ENCODE assay signal across 9 cellular contexts in genomic region chr9:131405858-131406566, GRCh38. TPM values are rescaled to one million over a fixed set of nuclear protein-coding genes. Genes with fewer than 3 reads are reported as not detected.
DNase-seq lines count a peak whose midpoint lies in the region; ATAC-seq, FAIRE-seq and TF ChIP-seq lines count a peak whose summit lies in the region.
"Had no signal": no experiment of that assay in that cellular context is flagged by ENCODE, and none has a peak within 500 bp of the region (broad histone marks: within the 10 kb centered on the region; RNA-seq: fewer than 3 reads in every experiment).

No MANE protein-coding gene starts in this region.

- peak overlapping the region; percentile 95 to 98 for H3K27ac Mint-ChIP-seq in natural killer cell treated with Interleukin-12 subunit alpha and Interleukin-12 subunit beta and Interleukin-15 and Interleukin-18, amount 100 ng/mL, for 72 hours

- peak overlapping the region in 8 of 11 experiments; percentile 15 to 52 (median 28); a peak in 9 of 22 replicates for H3K9ac ChIP-seq in BLaER1 treated with 17β-estradiol and CSF1 and Interleukin-3, amounts not matched to agents 10 nM and 100 nM
- peak overlapping the region in 3 of 4 experiments; percentile 21 to 41 (median 24); a peak in 4 of 7 replicates for H3K9ac ChIP-seq in H1 (replicated peaks in 1 of 4; ENCODE audit: extremely low read depth in 1 of 4, low read depth in 3 of 4, low read length in 3 of 4)

- TF ChIP-seq CTCF in H1 (IDR thresholded peaks at IDR 0.05; ENCODE audit: control extremely low read depth in 1 of 3, insufficient read depth in 1 of 3, low read depth in 1 of 3, low read length in 3 of 3): no peak

- H3K4me3 ChIP-seq in BLaER1 treated with 17β-estradiol and CSF1 and Interleukin-3, amounts not matched to agents 10 nM and 100 nM: peak overlapping the region in 1 of 10 experiments; percentile 4; a peak in 1 of 20 replicates
- peak overlapping the region in 3 of 4 experiments; percentile 24 to 44 (median 27); a peak in 4 of 8 replicates for H3K4me3 ChIP-seq in H1 (ENCODE audit: extremely low read depth in 1 of 4, insufficient read depth in 2 of 4, low read depth in 3 of 4, low read length in 4 of 4)

- H3K23me2 ChIP-seq in H1 (ENCODE audit: low read depth, low read length): no peaks in the 10 kb centered on the region

- POLR2A ChIA-PET in H1 (lab: Charles Lee; ENCODE audit: partially characterized antibody): interaction anchor here (0.7 to 4.6 kb wide), 27 partner anchors 8 to 117 kb away, joined by 3 to 78 read pairs (median 4); no protein-coding TSS in a partner anchor

- H3K4me3 Mint-ChIP-seq in natural killer cell treated with Interleukin-12 subunit alpha and Interleukin-12 subunit beta and Interleukin-15 and Interleukin-18, amount 100 ng/mL, for 72 hours: peak overlapping the region; percentile 85

- TF ChIP-seq RAD21 in H1 (IDR thresholded peaks at IDR 0.05 in 1 of 2, conservative IDR thresholded peaks at IDR 0.05 in 1 of 2; ENCODE audit: low read depth in 2 of 2, low read length in 2 of 2): no peak

- H4K20me1 ChIP-seq in BLaER1 treated with 17β-estradiol and CSF1 and Interleukin-3, amounts not matched to agents 10 nM and 100 nM: peaks cover 100% of the 10 kb centered on the region in 11 experiments
- H4K20me1 ChIP-seq in H1 (replicated peaks in 1 of 2; ENCODE audit: control insufficient read depth in 1 of 2, insufficient read depth in 2 of 2, low read length in 2 of 2): peaks cover 27 to 40% of the 10 kb centered on the region in 2 experiments

- H4K91ac ChIP-seq in H1 (replicated peaks; ENCODE audit: insufficient read length, low read length): peak overlapping the region; percentile 48

- H2AK5ac ChIP-seq in H1 (ENCODE audit: low read depth, low read length): peak overlapping the region; percentile 14; the same call in 1 of the 2 replicates

- H3K36me3 ChIP-seq in BLaER1 treated with 17β-estradiol and CSF1 and Interleukin-3, amounts not matched to agents 10 nM and 100 nM: peaks cover 16 to 82% (median 61%) of the 10 kb centered on the region in 11 experiments; a peak in 19 of 22 replicates
- peaks cover 0 to 3% (median 0%) of the 10 kb centered on the region in 4 experiments; a peak in 1 of 8 replicates for H3K36me3 ChIP-seq in H1 (ENCODE audit: control insufficient read depth in 2 of 4, insufficient read depth in 4 of 4, low read length in 3 of 4)

- WGBS in H1 (ENCODE audit: extremely low coverage in 1 of 2, insufficient coverage in 1 of 2, insufficient read length in 1 of 2, insufficient replicate concordance in 2 of 2, low coverage in 1 of 2, low lambda C conversion rate in 2 of 2, missing lambda C conversion rate in 1 of 2), 2 experiments: 76% methylated on average over 9 of the region's 9 CpGs; no CpG with 5 or more reads in 1 of the 2 experiments

- H3K18ac ChIP-seq in H1 (ENCODE audit: extremely low read depth, low read length): peak overlapping the region; percentile 2; the same call in 1 of the 2 replicates

- H3K14ac ChIP-seq in H1 (ENCODE audit: insufficient read length): peak overlapping the region; percentile 35

- peaks cover 87 to 100% of the 10 kb centered on the region in 2 experiments for H3K79me2 ChIP-seq in H1 (ENCODE audit: control insufficient read depth in 1 of 2, insufficient read depth in 2 of 2, low read length in 2 of 2)

- ATAC-seq in natural killer cell treated with Interleukin-12 subunit alpha and Interleukin-12 subunit beta and Interleukin-15 and Interleukin-18, amount 100 ng/mL, for 72 hours: no peak
- ATAC-seq in GM18511 (IDR thresholded peaks at IDR 0.05; ENCODE audit: unreplicated experiment): no peak
- ATAC-seq in GM21381 (IDR thresholded peaks at IDR 0.05; ENCODE audit: unreplicated experiment): no peak

- peaks cover 74 to 84% of the 10 kb centered on the region in 2 donors for H3K4me1 Mint-ChIP-seq in natural killer cell treated with Interleukin-12 subunit alpha and Interleukin-12 subunit beta and Interleukin-15 and Interleukin-18, amount 100 ng/mL, for 72 hours (ENCODE audit: low read depth in 2 of 2)

- H3K27me3 ChIP-seq in BLaER1 treated with 17β-estradiol and CSF1 and Interleukin-3, amounts not matched to agents 10 nM and 100 nM: no peaks in the 10 kb centered on the region
- no peaks in the 10 kb centered on the region for H3K27me3 ChIP-seq in H1 (replicated peaks in 1 of 4; ENCODE audit: control insufficient read depth in 3 of 4, extremely low read depth in 1 of 4, insufficient read depth in 3 of 4, low read length in 3 of 4)

- no peaks in the 10 kb centered on the region for H3K36me3 Mint-ChIP-seq in natural killer cell treated with Interleukin-12 subunit alpha and Interleukin-12 subunit beta and Interleukin-15 and Interleukin-18, amount 100 ng/mL, for 72 hours

- H3K4me2 ChIP-seq in BLaER1 treated with 17β-estradiol and CSF1 and Interleukin-3, amounts not matched to agents 10 nM and 100 nM: peak overlapping the region; percentile 72 to 89 (median 80)
- H3K4me2 ChIP-seq in H1 (ENCODE audit: insufficient read depth in 1 of 2, low read depth in 2 of 2, low read length in 2 of 2): peak overlapping the region; percentile 61 to 72

- no peak overlapping the region for H3K23ac ChIP-seq in H1 (ENCODE audit: insufficient read length)

- H3K4ac ChIP-seq in H1 (replicated peaks; ENCODE audit: insufficient read length, low read depth, low read length): peak overlapping the region; percentile 24

- no peak overlapping the region for H2AFZ ChIP-seq in H1 (ENCODE audit: low read length)

- DNase-seq in NCI-H774 (lab: John Stamatoyannopoulos, UW): peak; percentile 36
- peak in 1 of 2 experiments; percentile 51 for DNase-seq in H1 (ENCODE audit: low read depth in 1 of 2, low spot score in 2 of 2)
- DNase-seq in natural killer cell treated with Interleukin-12 subunit alpha and Interleukin-12 subunit beta and Interleukin-15 and Interleukin-18, amount 100 ng/mL, for 72 hours (ENCODE audit: low spot score): no peak
- no peak for DNase-seq in 8988T
- DNase-seq in EL: no peak
- DNase-seq: stimulated activated CD4-positive, alpha-beta T cell treated with anti-CD3 and anti-CD28 coated beads, Interleukin-4, amount 100 ng/mL, for 1 hour had no signal

- TF ChIP-seq EP300 in H1 (IDR thresholded peaks at IDR 0.05; ENCODE audit: borderline replicate concordance in 1 of 2, low read depth in 2 of 2, low read length in 2 of 2): no peak

- no peak overlapping the region for H3K56ac ChIP-seq in H1 (replicated peaks; ENCODE audit: insufficient read length, low read depth, low read length)

- no peak overlapping the region for H2BK15ac ChIP-seq in H1 (ENCODE audit: low read length)

- H2BK5ac ChIP-seq in H1 (ENCODE audit: low read depth, low read length): peak overlapping the region; percentile 18

- CTCF ChIA-PET in H1 (lab: Charles Lee; ENCODE audit: partially characterized antibody): interaction anchor here (0.6 to 4.8 kb wide), 16 partner anchors 10 to 97 kb away, joined by 3 to 25 read pairs (median 5); partner anchors contain the start of gene POMT1

- TF ChIP-seq POLR2A in H1 (IDR thresholded peaks at IDR 0.05; ENCODE audit: control extremely low read depth in 1 of 2, low read depth in 2 of 2, low read length in 2 of 2): peak in 1 of 2 experiments; percentile 22; a peak in 1 of 3 replicates

- H3K79me1 ChIP-seq in H1 (ENCODE audit: low read depth, low read length): peaks cover 14% of the 10 kb centered on the region

- H2BK20ac ChIP-seq in H1 (ENCODE audit: low read length): no peak overlapping the region

- no peak overlapping the region for H2BK120ac ChIP-seq in H1 (replicated peaks; ENCODE audit: low read depth, low read length)

- H4K8ac ChIP-seq in H1 (ENCODE audit: extremely low read depth, insufficient read depth, low read length): no peak overlapping the region

- H3K27ac ChIP-seq in BLaER1 treated with 17β-estradiol and CSF1 and Interleukin-3, amounts not matched to agents 10 nM and 100 nM: peak overlapping the region in 5 of 11 experiments; percentile 11 to 84 (median 28); a peak in 7 of 22 replicates
- peak overlapping the region; percentile 74 for H3K27ac ChIP-seq in H1 (ENCODE audit: low read depth, low read length)

- no peaks in the 10 kb centered on the region for H3K9me3 Mint-ChIP-seq in natural killer cell treated with Interleukin-12 subunit alpha and Interleukin-12 subunit beta and Interleukin-15 and Interleukin-18, amount 100 ng/mL, for 72 hours

- no peaks in the 10 kb centered on the region for H3K27me3 Mint-ChIP-seq in natural killer cell treated with Interleukin-12 subunit alpha and Interleukin-12 subunit beta and Interleukin-15 and Interleukin-18, amount 100 ng/mL, for 72 hours

- H2BK12ac ChIP-seq in H1 (ENCODE audit: low read depth, low read length): peak overlapping the region; percentile 0; the same call in 1 of the 2 replicates

- H3K9me3 ChIP-seq in BLaER1 treated with 17β-estradiol and CSF1 and Interleukin-3, amounts not matched to agents 10 nM and 100 nM (replicated peaks in 1 of 11): peaks cover 0 to 11% (median 0%) of the 10 kb centered on the region in 11 experiments; a peak in 7 of 22 replicates
- H3K9me3 ChIP-seq in H1 (ENCODE audit: insufficient read depth in 2 of 2, low read depth in 1 of 2, low read length in 1 of 2): no peaks in the 10 kb centered on the region

- no peak for FAIRE-seq in H1 (lab: Jason Lieb, UNC)

- H3K4me1 ChIP-seq in BLaER1 treated with 17β-estradiol and CSF1 and Interleukin-3, amounts not matched to agents 10 nM and 100 nM: peaks cover 94 to 100% (median 100%) of the 10 kb centered on the region in 10 experiments
- H3K4me1 ChIP-seq in H1 (replicated peaks in 1 of 4; ENCODE audit: control insufficient read depth in 3 of 4, insufficient read depth in 4 of 4, low read length in 3 of 4): peaks cover 40 to 65% (median 52%) of the 10 kb centered on the region in 4 experiments

- H4K5ac ChIP-seq in H1 (ENCODE audit: insufficient read length, low read depth, low read length): peak overlapping the region; percentile 72

TF ChIP-seq in H1, 55 proteins besides CTCF, POLR2A, EP300 and RAD21:
- TF ChIP-seq POLR2AphosphoS5 (IDR thresholded peaks at IDR 0.05; ENCODE audit: low read depth, low read length) (peak; percentile 50; the same call in 1 of the 2 replicates), CHD2 (IDR thresholded peaks at IDR 0.05; ENCODE audit: low read length) (no peak), ASH2L (IDR thresholded peaks at IDR 0.05; ENCODE audit: low read length) (peak; percentile 43)

RNA-seq across cellular contexts. Expression of gene PRRC2B, which starts 12.1 kb away (rescaled TPM):
- total RNA-seq in H1 (2021; fragmentation: NEBNext Ultra II Directional; extraction: Animal tissue kit (Norgen Biotek cat#: 25700)): 249 and 255 TPM in 2 replicates
- polyA plus RNA-seq in H1 (2011; rRNA removed): 37.3 and 55.3 TPM in 2 replicates
- polyA plus RNA-seq in H1 (2011; cell fraction: cytosol; rRNA removed): 32.6 TPM
- 115 TPM for polyA plus RNA-seq in H1 (2011; cell fraction: nucleus; rRNA removed)
- 96.3 to 122 TPM (median 108 TPM) in 4 replicates for polyA plus RNA-seq in H1 (2012, experiment 1 of 2)
- polyA plus RNA-seq in H1 (2012, experiment 2 of 2): 52.2 TPM
- polyA plus RNA-seq in H1 (2013, experiment 1 of 2): 64.3 TPM
- 64.7 TPM for polyA plus RNA-seq in H1 (2013, experiment 2 of 2)
- polyA minus RNA-seq in H1 (2011; rRNA and poly(A)+ RNA removed): 102 and 131 TPM in 2 replicates
- 63.8 TPM for polyA minus RNA-seq in H1 (2011; cell fraction: cytosol; rRNA and poly(A)+ RNA removed)
- 69.0 TPM for polyA minus RNA-seq in H1 (2011; cell fraction: nucleus; rRNA and poly(A)+ RNA removed)
- total RNA-seq in natural killer cell treated with Interleukin-12 subunit alpha and Interleukin-12 subunit beta and Interleukin-15 and Interleukin-18, amount 100 ng/mL, for 72 hours: 100 to 1,000 TPM; 122 to 246 TPM
